In the genomic region with DNA sequence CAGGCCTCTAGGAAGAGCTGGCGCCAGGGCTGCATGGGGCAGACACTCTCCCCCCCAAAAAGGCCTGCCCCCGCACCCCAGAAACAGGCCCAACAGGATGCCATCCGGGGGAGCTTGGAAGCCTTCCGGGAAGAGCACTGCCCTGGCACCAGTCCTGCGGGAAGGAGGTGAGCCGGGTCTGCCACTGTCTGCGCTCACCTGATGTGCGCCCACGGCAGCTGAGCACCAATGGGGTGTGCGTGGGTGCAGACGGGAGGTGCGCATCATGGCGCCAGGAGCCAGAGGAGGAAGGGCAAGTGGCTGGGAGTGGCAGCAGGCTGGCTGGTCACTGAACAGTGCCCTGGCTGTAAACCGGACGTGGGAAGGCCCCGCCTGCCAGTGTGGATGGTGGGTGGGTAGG, we compare ENCODE assay signal across 20 cellular contexts.
"Had no signal": no experiment of that assay in that cellular context is flagged by ENCODE, and none has a peak within 500 bp of the region (broad histone marks: within the 10 kb centered on the region; RNA-seq: fewer than 3 reads in every experiment).

No MANE protein-coding gene starts in this region.

- H3K9me3 Mint-ChIP-seq: activated B cell treated with CpG ODN at 0.5 μM for 24 hours; activated CD8-positive, alpha-beta T cell treated with anti-CD3 and anti-CD28 coated beads for 36 hours; activated naive CD4-positive, alpha-beta T cell treated with anti-CD3 and anti-CD28 coated beads, Interleukin-2, amount 50 U/mL, for 72 hours; activated T-cell treated with anti-CD3 and anti-CD28 coated beads, Interleukin-2, amount 50 U/mL, for 72 hours; effector memory CD8-positive, alpha-beta T cell; mesothelial cell of epicardium; neural progenitor cell; type B pancreatic cell had no signal

- H3K9ac ChIP-seq: neural progenitor cell had no signal

- H3K36me3 ChIP-seq: gastroesophageal sphincter, neural progenitor cell, ovary, SJCRH30 had no signal

- H2AFZ ChIP-seq: neural progenitor cell had no signal

- H3K4me3 Mint-ChIP-seq: activated B cell treated with CpG ODN at 0.5 μM for 24 hours; activated CD8-positive, alpha-beta T cell treated with anti-CD3 and anti-CD28 coated beads for 36 hours; activated T-cell treated with anti-CD3 and anti-CD28 coated beads, Interleukin-2, amount 50 U/mL, for 72 hours; effector memory CD8-positive, alpha-beta T cell; mesothelial cell of epicardium; neural progenitor cell; T-helper 17 cell; type B pancreatic cell had no signal

- H3K4me3 ChIP-seq: gastroesophageal sphincter, neural progenitor cell, ovary, SJCRH30 had no signal

- H3K27me3 Mint-ChIP-seq: activated CD8-positive, alpha-beta T cell treated with anti-CD3 and anti-CD28 coated beads for 36 hours had no signal

- H3K36me3 Mint-ChIP-seq: activated naive CD4-positive, alpha-beta T cell treated with anti-CD3 and anti-CD28 coated beads, Interleukin-2, amount 50 U/mL, for 72 hours; mesothelial cell of epicardium; type B pancreatic cell had no signal

- H3K4me1 Mint-ChIP-seq: activated B cell treated with CpG ODN at 0.5 μM for 24 hours had no signal

- H3K4me2 ChIP-seq: neural progenitor cell had no signal

- H3K27me3 ChIP-seq: gastroesophageal sphincter, neural progenitor cell, ovary, SJCRH30 had no signal

- H3K27ac ChIP-seq: neural progenitor cell, ovary, SJCRH30 had no signal

- DNase-seq: activated B cell treated with CpG ODN at 0.5 μM for 24 hours; activated CD4-positive, alpha-beta T cell treated with anti-CD3 and anti-CD28 coated beads for 48 hours; activated CD8-positive, alpha-beta T cell treated with anti-CD3 and anti-CD28 coated beads for 36 hours; activated gamma-delta T cell; activated T-cell treated with anti-CD3 and anti-CD28 coated beads, Interleukin-2, amount 50 U/mL, for 72 hours; central memory CD4-positive, alpha-beta T cell; effector memory CD8-positive, alpha-beta T cell; islet precursor cell; ovary; SJCRH30; stimulated activated CD4-positive, alpha-beta T cell treated with anti-CD3 and anti-CD28 coated beads, Interleukin-15, amount 100 ng/mL, for 24 hours; stimulated activated CD4-positive, alpha-beta T cell treated with anti-CD3 and anti-CD28 coated beads, Interleukin-4, amount 100 ng/mL, for 24 hours; stimulated activated naive CD4-positive, alpha-beta T cell; substantia nigra; T-helper 17 cell had no signal

- ATAC-seq: activated CD8-positive, alpha-beta T cell treated with anti-CD3 and anti-CD28 coated beads for 36 hours; activated naive CD4-positive, alpha-beta T cell treated with anti-CD3 and anti-CD28 coated beads, Interleukin-2, amount 50 U/mL, for 72 hours; activated T-cell treated with anti-CD3 and anti-CD28 coated beads, Interleukin-2, amount 50 U/mL, for 72 hours; effector memory CD8-positive, alpha-beta T cell; gastroesophageal sphincter; T-helper 17 cell had no signal

- H3K9me3 ChIP-seq: gastroesophageal sphincter, ovary, SJCRH30 had no signal

- H3K27ac Mint-ChIP-seq: activated B cell treated with CpG ODN at 0.5 μM for 24 hours; activated CD8-positive, alpha-beta T cell treated with anti-CD3 and anti-CD28 coated beads for 36 hours; activated naive CD4-positive, alpha-beta T cell treated with anti-CD3 and anti-CD28 coated beads, Interleukin-2, amount 50 U/mL, for 72 hours; activated T-cell treated with anti-CD3 and anti-CD28 coated beads, Interleukin-2, amount 50 U/mL, for 72 hours; effector memory CD8-positive, alpha-beta T cell; mesothelial cell of epicardium; neural progenitor cell; T-helper 17 cell; type B pancreatic cell had no signal
